17 cellular contexts compared by ENCODE assay signal in the genomic region with DNA sequence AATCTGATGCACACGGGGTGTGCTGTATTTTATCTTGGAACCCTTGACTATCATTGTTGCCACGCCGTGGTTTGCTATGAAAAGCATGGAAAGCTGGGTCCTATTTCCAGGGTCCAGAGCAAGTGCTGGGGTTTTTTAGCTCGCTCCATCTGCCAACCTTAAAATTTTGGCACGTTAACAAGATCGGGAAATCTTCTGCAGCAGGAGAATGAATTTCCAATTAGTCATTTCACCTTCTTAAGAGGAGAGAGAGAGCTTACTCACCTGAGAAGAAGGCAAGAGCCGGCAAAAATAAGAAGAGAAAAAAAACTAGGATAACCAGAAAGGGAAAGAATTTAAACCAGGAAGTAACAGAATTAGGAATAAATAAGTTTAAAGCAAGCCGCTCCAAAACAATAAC.
DNase-seq lines count a peak whose midpoint lies in the region; ATAC-seq and TF ChIP-seq lines count a peak whose summit lies in the region.
"Had no signal": no experiment of that assay in that cellular context is flagged by ENCODE, and none has a peak within 500 bp of the region (broad histone marks: within the 10 kb centered on the region; RNA-seq: fewer than 3 reads in every experiment).

No MANE protein-coding gene starts in this region.

- H3K4me2 ChIP-seq in mammary epithelial cell (ENCODE audit: insufficient read depth, low read depth, low read length) (peak overlapping the region; percentile 83), mesenchymal stem cell (ENCODE audit: low read length, poor library complexity, severe bottlenecking) (peak overlapping the region; percentile 52)

- peak overlapping the region; percentile 66 for H2AK5ac ChIP-seq in mesenchymal stem cell (ENCODE audit: low read length, severe bottlenecking)

- intact Hi-C loops in mammary epithelial cell (cut with micrococcal nuclease): loop anchor here (1.0 kb wide), 1 partner anchor 8 kb away; no protein-coding TSS in a partner anchor
- intact Hi-C loops in ovary (cut with DNase I): no loop called here

- no peak overlapping the region for H3K23ac ChIP-seq in mesenchymal stem cell (ENCODE audit: low read length in 2 of 2)

- H2BK120ac ChIP-seq in mesenchymal stem cell (ENCODE audit: low read depth, low read length): no peak overlapping the region

- H3K4me3 ChIP-seq in MG63 (peak overlapping the region; percentile 46), mammary epithelial cell (replicated peaks in 1 of 3; ENCODE audit: insufficient read depth in 1 of 3, low read depth in 2 of 3, low read length in 3 of 3) (peak overlapping the region in 2 of 3 experiments; percentile 27 to 52), mesenchymal stem cell (ENCODE audit: insufficient read depth in 1 of 2, low read depth in 1 of 2, low read length in 2 of 2) (no peak overlapping the region), ovary (no peak overlapping the region)
- H3K4me3 ChIP-seq: sigmoid colon had no signal

- H4K91ac ChIP-seq in mesenchymal stem cell (ENCODE audit: low read length): no peak overlapping the region

- no peak overlapping the region for H4K8ac ChIP-seq in mesenchymal stem cell (ENCODE audit: low read length)

- H3K18ac ChIP-seq in mesenchymal stem cell (ENCODE audit: low read depth in 1 of 2, low read length in 2 of 2): peak overlapping the region in 1 of 2 experiments; percentile 21

- in situ Hi-C loops in mammary epithelial cell (cut with MboI; ENCODE audit: low sequenced_read_pairs in 2 of 2): no loop called here

- no peaks in the 10 kb centered on the region for H3K27me3 ChIP-seq in MG63
- H3K27me3 ChIP-seq in mammary epithelial cell (ENCODE audit: insufficient read depth, low read length): no peaks in the 10 kb centered on the region
- H3K27me3 ChIP-seq in mesenchymal stem cell (ENCODE audit: control insufficient read depth in 1 of 2, insufficient read depth in 1 of 2, low read length in 2 of 2): no peaks in the 10 kb centered on the region
- no peaks in the 10 kb centered on the region for H3K27me3 ChIP-seq in ovary
- H3K27me3 ChIP-seq: sigmoid colon had no signal

- no peaks in the 10 kb centered on the region for H3K79me2 ChIP-seq in mammary epithelial cell (ENCODE audit: insufficient read depth, low read length)

- no TSS peak for BruUV-seq in mammary epithelial cell (replicated peaks; lab: Mats Ljungman, UMichigan)

- no peaks in the 10 kb centered on the region for H4K20me1 ChIP-seq in mammary epithelial cell (ENCODE audit: insufficient read depth, low read length)

- H3K4me1 ChIP-seq in mammary epithelial cell (ENCODE audit: insufficient read depth, low read length) (peaks cover 50% of the 10 kb centered on the region), mesenchymal stem cell (ENCODE audit: control insufficient read depth, insufficient read depth, low read depth, low read length) (peaks cover 7% of the 10 kb centered on the region), ovary (ENCODE audit: insufficient read depth) (peaks cover 12% of the 10 kb centered on the region)

- no peak for TF ChIP-seq EP300 in ovary (IDR thresholded peaks at IDR 0.05)

- TF ChIP-seq POLR2A in ovary (IDR thresholded peaks at IDR 0.05): no peak

- no peak overlapping the region for H3K14ac ChIP-seq in mesenchymal stem cell (ENCODE audit: low read length in 2 of 2)

- H2BK12ac ChIP-seq in mesenchymal stem cell (ENCODE audit: low read length in 2 of 2): no peak overlapping the region

- WGBS in mammary epithelial cell (ENCODE audit: low coverage, missing lambda C conversion rate): 34% methylated on average over 8 of the region's 8 CpGs
- 78% methylated on average over 5 of the region's 8 CpGs for WGBS in mesenchymal stem cell
- 75 to 87% (median 81%) methylated on average over 8 of the region's 8 CpGs for WGBS in ovary, 3 donors

- no peak for TF ChIP-seq CTCF in mammary epithelial cell (conservative IDR thresholded peaks at IDR 0.05 in 1 of 2, IDR thresholded peaks at IDR 0.05 in 1 of 2; ENCODE audit: extremely low read depth in 1 of 2, insufficient read depth in 1 of 2, low read depth in 1 of 2, low read length in 2 of 2)
- TF ChIP-seq CTCF in ovary (IDR thresholded peaks at IDR 0.05): no peak

- H3K9ac ChIP-seq in mammary epithelial cell (ENCODE audit: insufficient read depth, low read length): no peak overlapping the region
- H3K9ac ChIP-seq in mesenchymal stem cell (ENCODE audit: low read length): no peak overlapping the region

- no peak for ATAC-seq in GM21737 (IDR thresholded peaks at IDR 0.05; ENCODE audit: unreplicated experiment)
- ATAC-seq: SK-N-SH treated with all-trans-retinoic acid at 6 μM for 48 hours had no signal

- CTCF ChIA-PET in mammary epithelial cell (lab: Charles Lee; ENCODE audit: low non-redundant PET): interaction anchor here (1.1 kb wide), 1 partner anchor 542 kb away, joined by 3 read pairs; no protein-coding TSS in a partner anchor

- peak overlapping the region; percentile 88 for H3K27ac ChIP-seq in mammary epithelial cell (ENCODE audit: insufficient read depth, low read depth, low read length)
- H3K27ac ChIP-seq in mesenchymal stem cell (ENCODE audit: low read length, poor library complexity, severe bottlenecking): peak overlapping the region; percentile 88
- no peak overlapping the region for H3K27ac ChIP-seq in ovary
- H3K27ac ChIP-seq: sigmoid colon had no signal

- no peak overlapping the region for H3K4ac ChIP-seq in mesenchymal stem cell (ENCODE audit: low read depth in 1 of 2, low read length in 2 of 2)

- H3K36me3 ChIP-seq in MG63 (peaks cover 17% of the 10 kb centered on the region), mammary epithelial cell (ENCODE audit: insufficient read depth, low read length) (no peaks in the 10 kb centered on the region), mesenchymal stem cell (ENCODE audit: control insufficient read depth in 1 of 2, insufficient read depth in 2 of 2, low read depth in 1 of 2, low read length in 2 of 2) (no peaks in the 10 kb centered on the region), ovary (no peaks in the 10 kb centered on the region)
- H3K36me3 ChIP-seq: sigmoid colon had no signal

- peak overlapping the region; percentile 76 for H2AFZ ChIP-seq in mammary epithelial cell (ENCODE audit: low read depth, low read length)
- H2AFZ ChIP-seq in mesenchymal stem cell (ENCODE audit: low read depth, low read length): no peak overlapping the region

- DNase-seq in ELR (ENCODE audit: low read depth) (peak; percentile 19), MG63 (no peak), mammary epithelial cell (peak; percentile 86), mesenchymal stem cell (no peak), SKM-1 treated with dmso at 0.1 percent for 144 hours (lab: John Stamatoyannopoulos, UW; ENCODE audit: unreplicated experiment) (no peak), ovary (no peak), T-helper 2 cell (no peak)
- DNase-seq: activated naive CD4-positive, alpha-beta T cell treated with anti-CD3 and anti-CD28 coated beads for 36 hours; activated T-cell treated with anti-CD3 and anti-CD28 coated beads for 4 hours; CD4-positive, CD25-positive, alpha-beta regulatory T cell; DMS79 treated with DMSO at 0.1 percent for 48 hours; midbrain; NCI-H2029 treated with DMSO at 0.1 percent for 48 hours; NCI-H510A; sigmoid colon had no signal

- H3K9me3 ChIP-seq in MG63 (no peaks in the 10 kb centered on the region), mammary epithelial cell (replicated peaks; ENCODE audit: insufficient read depth, low read length) (no peaks in the 10 kb centered on the region), mesenchymal stem cell (ENCODE audit: control insufficient read depth, low read length) (no peaks in the 10 kb centered on the region), ovary (no peaks in the 10 kb centered on the region)
- H3K9me3 ChIP-seq: sigmoid colon had no signal

- no peak overlapping the region for H2BK5ac ChIP-seq in mesenchymal stem cell (ENCODE audit: low read depth, low read length, poor library complexity, severe bottlenecking)

- dilution Hi-C loops in mammary epithelial cell (cut with HindIII; ENCODE audit: low sequenced_read_pairs): no loop called here

- no peak overlapping the region for H2BK15ac ChIP-seq in mesenchymal stem cell (ENCODE audit: low read depth, poor library complexity, severe bottlenecking)

- no peaks in the 10 kb centered on the region for H3K79me1 ChIP-seq in mesenchymal stem cell (replicated peaks; ENCODE audit: low read length, poor library complexity, severe bottlenecking)

Comparison
In these comparisons a context has a peak if more than half of its experiments do, and no peak if none do; other contexts are left out.
1. DNase-seq: peak in ELR (single experiment) and mammary epithelial cell (single experiment); none in MG63 (single experiment), mesenchymal stem cell (single experiment), SKM-1 treated with dmso at 0.1 percent for 144 hours (single experiment), ovary (0 of 5) and T-helper 2 cell (0 of 5).
2. H3K4me3 ChIP-seq: peak in MG63 (single experiment) and mammary epithelial cell (2 of 3); none in mesenchymal stem cell (0 of 2) and ovary (single experiment).
3. H3K27ac ChIP-seq: peak in mammary epithelial cell (single experiment) and mesenchymal stem cell (single experiment); none in ovary (0 of 2).